ENCODE assay signal across 9 cellular contexts in genomic region chr17:57916925-57917858, GRCh38. TPM values are rescaled to one million over a fixed set of nuclear protein-coding genes. Genes with fewer than 3 reads are reported as not detected.
DNase-seq lines count a peak whose midpoint lies in the region; ATAC-seq, FAIRE-seq and TF ChIP-seq lines count a peak whose summit lies in the region.
"Had no signal": no experiment of that assay in that cellular context is flagged by ENCODE, and none has a peak within 500 bp of the region (broad histone marks: within the 10 kb centered on the region; RNA-seq: fewer than 3 reads in every experiment).

No MANE protein-coding gene starts in this region.

- no peak overlapping the region for H3K4me2 ChIP-seq in astrocyte (ENCODE audit: low read length)

- FAIRE-seq in astrocyte (lab: Jason Lieb, UNC), result no peak
- FAIRE-seq: bronchial epithelial cell had no signal

- TF ChIP-seq CTCF in astrocyte (IDR thresholded peaks at IDR 0.05; ENCODE audit: insufficient read depth, low read depth, low read length) (no peak), mucosa of descending colon (IDR thresholded peaks at IDR 0.05) (no peak)

- ATAC-seq in mucosa of descending colon, result peak; percentile 7

- peaks cover 33% of the 10 kb centered on the region for H3K4me1 Mint-ChIP-seq in astrocyte (ENCODE audit: low read depth, unreplicated experiment)
- H3K4me1 Mint-ChIP-seq in T-helper 2 cell treated with Interferon-gamma antibody and Interleukin-4, amounts not matched to agents 5 μg/mL and 100 μg/mL, for 36 hours (ENCODE audit: low read depth), result no peaks in the 10 kb centered on the region

- peaks cover 2% of the 10 kb centered on the region for H3K36me3 Mint-ChIP-seq in astrocyte (ENCODE audit: low read depth, unreplicated experiment)
- H3K36me3 Mint-ChIP-seq in T-helper 2 cell treated with Interferon-gamma antibody and Interleukin-4, amounts not matched to agents 5 μg/mL and 100 μg/mL, for 36 hours (ENCODE audit: low read depth), result no peaks in the 10 kb centered on the region

- no peaks in the 10 kb centered on the region for H3K27me3 Mint-ChIP-seq in astrocyte (ENCODE audit: low read depth, unreplicated experiment)
- H3K27me3 Mint-ChIP-seq in T-helper 2 cell treated with Interferon-gamma antibody and Interleukin-4, amounts not matched to agents 5 μg/mL and 100 μg/mL, for 36 hours (ENCODE audit: low read depth), result peaks cover 14% of the 10 kb centered on the region

- H3K27ac ChIP-seq in astrocyte (ENCODE audit: low read depth, low read length), result no peak overlapping the region

- H3K27me3 ChIP-seq in astrocyte (ENCODE audit: insufficient read depth, low read length), result no peaks in the 10 kb centered on the region

- peaks cover 48% of the 10 kb centered on the region for H3K79me2 ChIP-seq in astrocyte (ENCODE audit: insufficient read depth, low read length)

- H3K9me3 ChIP-seq in astrocyte (ENCODE audit: insufficient read depth, low read depth, low read length) (no peaks in the 10 kb centered on the region), mucosa of descending colon (no peaks in the 10 kb centered on the region)

- H3K36me3 ChIP-seq in astrocyte (ENCODE audit: insufficient read depth, low read length), result no peaks in the 10 kb centered on the region
- H3K36me3 ChIP-seq in mucosa of descending colon (ENCODE audit: low read depth), result no peaks in the 10 kb centered on the region

- intact Hi-C loops in mucosa of descending colon (cut with DNase I, micrococcal nuclease), result no loop called here

- H3K4me3 ChIP-seq in astrocyte (ENCODE audit: insufficient read depth, low read depth, low read length) (no peak overlapping the region), mucosa of descending colon (no peak overlapping the region)

- no peak overlapping the region for H2AFZ ChIP-seq in astrocyte (ENCODE audit: low read depth, low read length)

- H3K4me3 Mint-ChIP-seq in astrocyte (ENCODE audit: unreplicated experiment), result no peak overlapping the region
- no peak overlapping the region for H3K4me3 Mint-ChIP-seq in T-helper 2 cell treated with Interferon-gamma antibody and Interleukin-4, amounts not matched to agents 5 μg/mL and 100 μg/mL, for 36 hours

- DNase-seq in DMS79 (lab: John Stamatoyannopoulos, UW) (peak; percentile 41), NCI-H2029 treated with DMSO at 0.1 percent for 48 hours (lab: John Stamatoyannopoulos, UW) (peak; percentile 75), astrocyte (ENCODE audit: low read depth) (no peak), mucosa of descending colon (no peak), NCI-H1930 (lab: John Stamatoyannopoulos, UW) (no peak), glomerular visceral epithelial cell (ENCODE audit: extremely low spot score) (no peak), KG1 (lab: John Stamatoyannopoulos, UW) (no peak)
- DNase-seq in T-helper 2 cell treated with Interferon-gamma antibody and Interleukin-4, amounts not matched to agents 5 μg/mL and 100 μg/mL, for 36 hours (ENCODE audit: low spot score), result no peak

- H3K27ac Mint-ChIP-seq in astrocyte (ENCODE audit: unreplicated experiment), result peak overlapping the region; percentile 26
- no peak overlapping the region for H3K27ac Mint-ChIP-seq in T-helper 2 cell treated with Interferon-gamma antibody and Interleukin-4, amounts not matched to agents 5 μg/mL and 100 μg/mL, for 36 hours

- H4K20me1 ChIP-seq in astrocyte (ENCODE audit: insufficient read depth, low read length), result peaks cover 56% of the 10 kb centered on the region

- no peak overlapping the region for H3K9ac ChIP-seq in astrocyte (ENCODE audit: low read length)

- H3K4me1 ChIP-seq in astrocyte (ENCODE audit: insufficient read depth, low read length), result peaks cover 18% of the 10 kb centered on the region
- H3K4me1 ChIP-seq in mucosa of descending colon (ENCODE audit: low read depth), result peaks cover 34% of the 10 kb centered on the region

- H3K9me3 Mint-ChIP-seq in astrocyte (ENCODE audit: unreplicated experiment), result no peaks in the 10 kb centered on the region
- no peaks in the 10 kb centered on the region for H3K9me3 Mint-ChIP-seq in T-helper 2 cell treated with Interferon-gamma antibody and Interleukin-4, amounts not matched to agents 5 μg/mL and 100 μg/mL, for 36 hours

RNA-seq across cellular contexts. Expression of gene CUEDC1, which starts 38.0 kb away (rescaled TPM):
- 37.4 and 43.7 TPM in 2 replicates for total RNA-seq in astrocyte
- total RNA-seq in mucosa of descending colon, result 10 to 100 TPM; 23.5 to 46.8 (median 23.6) TPM

Comparison
In these comparisons a context has a peak if more than half of its experiments do, and no peak if none do; other contexts are left out.
1. DNase-seq: peak in DMS79 (single experiment) and NCI-H2029 treated with DMSO at 0.1 percent for 48 hours (single experiment); none in astrocyte (single experiment), mucosa of descending colon (0 of 3), NCI-H1930 (0 of 2), glomerular visceral epithelial cell (single experiment), T-helper 2 cell treated with Interferon-gamma antibody and Interleukin-4, amounts not matched to agents 5 μg/mL and 100 μg/mL, for 36 hours (single experiment) and KG1 (single experiment).